18 cellular contexts compared by ENCODE assay signal in the genomic region with DNA sequence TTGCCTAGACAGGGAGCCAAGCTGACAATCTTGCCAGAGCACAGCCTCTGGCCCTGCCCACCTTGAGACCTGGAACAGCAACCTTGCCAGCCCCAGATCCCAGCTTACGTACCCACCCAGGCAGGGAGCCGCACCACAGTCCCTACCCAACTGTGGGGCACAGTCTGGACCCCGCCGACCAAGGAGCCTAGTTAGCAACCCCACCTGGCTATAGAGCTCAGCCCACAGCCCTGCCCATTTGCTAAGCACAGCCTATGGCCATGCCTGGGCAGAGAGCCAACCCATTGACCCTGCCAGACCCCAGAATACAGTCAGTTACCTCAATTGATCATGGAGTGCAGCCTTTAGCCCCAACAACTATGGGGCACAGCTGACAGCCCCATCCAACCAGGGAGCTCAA.
"Had no signal": no experiment of that assay in that cellular context is flagged by ENCODE, and none has a peak within 500 bp of the region (broad histone marks: within the 10 kb centered on the region; RNA-seq: fewer than 3 reads in every experiment).

No MANE protein-coding gene starts in this region.

- H3K27me3 Mint-ChIP-seq: activated B cell treated with CpG ODN at 0.5 μM for 24 hours; activated CD4-positive, alpha-beta memory T cell treated with anti-CD3 and anti-CD28 coated beads, Interleukin-2, amount 10 ng/mL, durations not matched to agents 7 days and 5 days; activated T-helper 17 cell treated with anti-CD3 and anti-CD28 coated beads, Interleukin-2, amount 50 U/mL, for 72 hours; progenitor cell of endocrine pancreas had no signal

- H3K9me2 ChIP-seq: SK-N-SH had no signal

- H3K9me3 Mint-ChIP-seq: activated B cell treated with CpG ODN at 0.5 μM for 24 hours; activated CD4-positive, alpha-beta memory T cell treated with anti-CD3 and anti-CD28 coated beads, Interleukin-2, amount 10 ng/mL, durations not matched to agents 7 days and 5 days; nephron had no signal

- H3K9ac ChIP-seq: SK-N-SH had no signal

- H3K9me3 ChIP-seq: heart left ventricle, SK-N-SH had no signal

- H3K27ac ChIP-seq: brain microvascular endothelial cell, heart left ventricle had no signal

- H3K4me1 ChIP-seq: heart left ventricle had no signal

- H3K36me3 ChIP-seq: brain microvascular endothelial cell had no signal

- H3K4me3 Mint-ChIP-seq: activated B cell treated with CpG ODN at 0.5 μM for 24 hours; activated CD4-positive, alpha-beta memory T cell treated with anti-CD3 and anti-CD28 coated beads, Interleukin-2, amount 10 ng/mL, durations not matched to agents 7 days and 5 days; activated T-helper 17 cell treated with anti-CD3 and anti-CD28 coated beads, Interleukin-2, amount 50 U/mL, for 72 hours; nephron had no signal

- H3K4me3 ChIP-seq: heart left ventricle, lung had no signal

- ATAC-seq: activated T-helper 17 cell treated with anti-CD3 and anti-CD28 coated beads, Interleukin-2, amount 50 U/mL, for 72 hours had no signal

- FAIRE-seq: small intestine had no signal

- H3K27ac Mint-ChIP-seq: activated B cell treated with CpG ODN at 0.5 μM for 24 hours; activated CD4-positive, alpha-beta memory T cell treated with anti-CD3 and anti-CD28 coated beads, Interleukin-2, amount 10 ng/mL, durations not matched to agents 7 days and 5 days; activated T-helper 17 cell treated with anti-CD3 and anti-CD28 coated beads, Interleukin-2, amount 50 U/mL, for 72 hours; nephron; progenitor cell of endocrine pancreas had no signal

- H3K4me1 Mint-ChIP-seq: activated B cell treated with CpG ODN at 0.5 μM for 24 hours; activated CD4-positive, alpha-beta memory T cell treated with anti-CD3 and anti-CD28 coated beads, Interleukin-2, amount 10 ng/mL, durations not matched to agents 7 days and 5 days; activated T-helper 17 cell treated with anti-CD3 and anti-CD28 coated beads, Interleukin-2, amount 50 U/mL, for 72 hours; nephron had no signal

- H3K4me2 ChIP-seq: SK-N-SH had no signal

- DNase-seq: activated B cell treated with CpG ODN at 0.5 μM for 24 hours; activated CD4-positive, alpha-beta memory T cell treated with anti-CD3 and anti-CD28 coated beads, Interleukin-2, amount 10 ng/mL, durations not matched to agents 7 days and 5 days; activated CD4-positive, alpha-beta T cell treated with anti-CD3 and anti-CD28 coated beads for 48 hours; activated naive CD4-positive, alpha-beta T cell; activated T-cell treated with anti-CD3 and anti-CD28 coated beads, Interleukin-2, amount 50 U/mL, for 1 hour; anterior cingulate cortex; brain microvascular endothelial cell; effector CD4-positive, alpha-beta T cell; kidney glomerular epithelial cell; nucleus accumbens; SK-N-SH; small intestine; stimulated activated CD4-positive, alpha-beta T cell treated with anti-CD3 and anti-CD28 coated beads, Interleukin-4, amount 100 ng/mL, for 1 hour had no signal

- H3K27me3 ChIP-seq: brain microvascular endothelial cell, heart left ventricle had no signal
